ENCODE assay signal across 23 cellular contexts in genomic region chr11:71955898-71956456, GRCh38.
"Had no signal": no experiment of that assay in that cellular context is flagged by ENCODE, and none has a peak within 500 bp of the region (broad histone marks: within the 10 kb centered on the region; RNA-seq: fewer than 3 reads in every experiment).

No MANE protein-coding gene starts in this region.

- H3K9me3 ChIP-seq: left ventricle myocardium inferior, lower lobe of right lung, pancreas, tibial artery, upper lobe of left lung, uterus had no signal

- ATAC-seq: foreskin keratinocyte; left cardiac atrium; lower lobe of right lung; natural killer cell treated with Interleukin-12 subunit alpha and Interleukin-12 subunit beta and Interleukin-15 and Interleukin-18, amount 100 ng/mL, for 72 hours; pancreas; right cardiac atrium had no signal

- H3K27me3 Mint-ChIP-seq: natural killer cell treated with Interleukin-12 subunit alpha and Interleukin-12 subunit beta and Interleukin-15 and Interleukin-18, amount 100 ng/mL, for 72 hours; progenitor cell of endocrine pancreas; stimulated activated naive CD8-positive, alpha-beta T cell treated with anti-CD3 and anti-CD28 coated beads, Interleukin-15, Interleukin-2, amounts not matched to agents 100 ng/mL and 50 ng/mL, for 24 hours had no signal

- H3K4me3 Mint-ChIP-seq: endodermal cell; natural killer cell treated with Interleukin-12 subunit alpha and Interleukin-12 subunit beta and Interleukin-15 and Interleukin-18, amount 100 ng/mL, for 72 hours; neural progenitor cell; stimulated activated naive CD8-positive, alpha-beta T cell treated with anti-CD3 and anti-CD28 coated beads, Interleukin-15, Interleukin-2, amounts not matched to agents 100 ng/mL and 50 ng/mL, for 24 hours had no signal

- H3K4me1 Mint-ChIP-seq: neural progenitor cell had no signal

- H3K9me3 Mint-ChIP-seq: endodermal cell; natural killer cell treated with Interleukin-12 subunit alpha and Interleukin-12 subunit beta and Interleukin-15 and Interleukin-18, amount 100 ng/mL, for 72 hours; neural progenitor cell; stimulated activated naive CD8-positive, alpha-beta T cell treated with anti-CD3 and anti-CD28 coated beads, Interleukin-15, Interleukin-2, amounts not matched to agents 100 ng/mL and 50 ng/mL, for 24 hours had no signal

- H3K27ac Mint-ChIP-seq: endodermal cell; natural killer cell treated with Interleukin-12 subunit alpha and Interleukin-12 subunit beta and Interleukin-15 and Interleukin-18, amount 100 ng/mL, for 72 hours; neural progenitor cell; progenitor cell of endocrine pancreas; stimulated activated naive CD8-positive, alpha-beta T cell treated with anti-CD3 and anti-CD28 coated beads, Interleukin-15, Interleukin-2, amounts not matched to agents 100 ng/mL and 50 ng/mL, for 24 hours had no signal

- DNase-seq: dermis blood vessel endothelial cell; endodermal cell; erythroblast; foreskin keratinocyte; kidney; left cardiac atrium; left ventricle myocardium inferior; lower lobe of right lung; mesenchymal stem cell; midbrain; nucleus accumbens; pancreas; right cardiac atrium; small intestine; stimulated activated CD4-positive, alpha-beta T cell treated with anti-CD3 and anti-CD28 coated beads, Interleukin-12 subunit alpha, Interleukin-12 subunit beta, amount 100 ng/mL, for 4 hours; stimulated activated CD4-positive, alpha-beta T cell treated with anti-CD3 and anti-CD28 coated beads, Interleukin-2, amount 100 ng/mL, for 48 hours; tibial artery; upper lobe of left lung; uterus had no signal
